Comparison of ENCODE assay signal across 8 cellular contexts in the genomic region with DNA sequence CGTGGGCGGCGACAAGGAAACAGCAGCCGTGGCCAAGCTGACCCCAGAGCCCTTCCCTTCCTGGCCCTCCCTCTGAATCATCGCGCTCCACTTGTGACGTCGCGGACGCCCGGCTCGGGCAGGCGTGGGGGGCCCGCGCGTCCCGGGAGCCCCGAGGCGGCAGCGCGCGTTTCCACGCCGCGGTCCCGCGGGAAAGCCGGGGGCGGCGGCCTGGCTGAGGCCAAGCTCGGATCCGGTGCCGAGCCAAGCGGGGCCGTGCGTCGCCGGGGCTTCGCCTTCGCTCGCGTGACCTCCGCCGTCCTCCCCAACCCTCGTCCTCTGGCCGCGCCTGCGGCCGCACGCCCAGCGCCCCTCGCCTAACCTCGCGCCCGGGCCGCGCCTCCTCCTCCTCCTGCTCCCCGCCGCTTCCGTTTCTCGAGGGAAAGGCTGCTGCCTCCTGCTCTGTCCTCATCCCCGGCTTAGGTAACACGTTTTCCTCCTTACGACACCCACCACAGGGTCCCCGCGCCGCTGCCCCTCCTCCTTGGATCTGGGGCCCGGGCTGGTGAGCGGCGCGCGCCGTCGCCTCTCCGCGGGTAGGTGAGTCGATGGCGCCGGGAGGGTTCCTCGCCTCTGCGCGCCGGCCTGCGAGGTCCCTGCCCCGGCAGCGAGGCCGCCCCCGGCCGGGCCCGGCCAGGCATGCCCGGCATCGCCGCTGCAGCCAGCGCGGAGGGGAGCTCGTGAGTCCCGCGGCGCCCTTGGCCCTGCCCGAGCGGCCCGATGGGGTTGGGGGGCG. TPM values are rescaled to one million over a fixed set of nuclear protein-coding genes. Genes with fewer than 3 reads are reported as not detected.
DNase-seq lines count a peak whose midpoint lies in the region; ATAC-seq and TF ChIP-seq lines count a peak whose summit lies in the region.

A gene with protein sequence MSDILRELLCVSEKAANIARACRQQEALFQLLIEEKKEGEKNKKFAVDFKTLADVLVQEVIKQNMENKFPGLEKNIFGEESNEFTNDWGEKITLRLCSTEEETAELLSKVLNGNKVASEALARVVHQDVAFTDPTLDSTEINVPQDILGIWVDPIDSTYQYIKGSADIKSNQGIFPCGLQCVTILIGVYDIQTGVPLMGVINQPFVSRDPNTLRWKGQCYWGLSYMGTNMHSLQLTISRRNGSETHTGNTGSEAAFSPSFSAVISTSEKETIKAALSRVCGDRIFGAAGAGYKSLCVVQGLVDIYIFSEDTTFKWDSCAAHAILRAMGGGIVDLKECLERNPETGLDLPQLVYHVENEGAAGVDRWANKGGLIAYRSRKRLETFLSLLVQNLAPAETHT (plus strand): TSS at position 90 of the 775 bp plus-strand sequence. CDS start 16,514 bp downstream, outside the sequence.

- H3K9ac ChIP-seq in mesendoderm (ENCODE audit: low read length) = peak within 1 kb of the TSS; percentile 56

- H2BK120ac ChIP-seq in mesendoderm (ENCODE audit: low read depth, low read length) = no peak within 1 kb of the TSS

- H3K27me3 ChIP-seq in mesendoderm (ENCODE audit: insufficient read depth, low read length, poor library complexity) = no peaks in the 10 kb centered on the region

- H3K79me2 ChIP-seq in mesendoderm (ENCODE audit: control insufficient read depth, insufficient read depth, low read length) = no peaks in the 10 kb centered on the region

- H3K4ac ChIP-seq in mesendoderm (ENCODE audit: low read depth, low read length) = no peak within 1 kb of the TSS

- H4K5ac ChIP-seq in mesendoderm (ENCODE audit: low read length) = no peak within 1 kb of the TSS

- H3K4me3 Mint-ChIP-seq in endothelial cell (ENCODE audit: unreplicated experiment) = peak within 1 kb of the TSS; percentile 88

- no peak within 1 kb of the TSS for H3K27ac ChIP-seq in mesendoderm (ENCODE audit: low read depth, low read length)

- H3K36me3 ChIP-seq in mesendoderm (ENCODE audit: control insufficient read depth, insufficient read depth, low read length) = no peaks in the 10 kb centered on the region

- peak within 1 kb of the TSS; percentile 91 for H4K8ac ChIP-seq in mesendoderm (ENCODE audit: low read depth, low read length)

- H3K4me1 Mint-ChIP-seq in endothelial cell (ENCODE audit: unreplicated experiment) = peaks cover 7% of the 10 kb centered on the region

- peaks cover 2% of the 10 kb centered on the region for H3K4me1 ChIP-seq in mesendoderm (ENCODE audit: control insufficient read depth, low read depth, low read length)

- no peak within 1 kb of the TSS for H2AK5ac ChIP-seq in mesendoderm (ENCODE audit: low read length)

- TF ChIP-seq CTCF in AG10803 (conservative IDR thresholded peaks at IDR 0.05; ENCODE audit: low read length) = no peak
- no peak for TF ChIP-seq CTCF in endothelial cell (IDR thresholded peaks at IDR 0.05; ENCODE audit: unreplicated experiment)

- no peaks in the 10 kb centered on the region for H3K9me3 Mint-ChIP-seq in endothelial cell (ENCODE audit: unreplicated experiment)

- peak within 1 kb of the TSS; percentile 78 for H3K56ac ChIP-seq in mesendoderm (ENCODE audit: low read length)

- no peaks in the 10 kb centered on the region for H3K79me1 ChIP-seq in mesendoderm (ENCODE audit: low read length)

- H3K23ac ChIP-seq in mesendoderm (ENCODE audit: low read length) = peak within 1 kb of the TSS; percentile 66

- no CpG with 5 or more reads among the region's 103 CpGs for WGBS in mesendoderm (ENCODE audit: extremely low coverage, insufficient coverage, low lambda C conversion rate)

- no peaks in the 10 kb centered on the region for H3K36me3 Mint-ChIP-seq in endothelial cell (ENCODE audit: low read depth, unreplicated experiment)

- peak within 1 kb of the TSS; percentile 74 for H3K27ac Mint-ChIP-seq in endothelial cell (ENCODE audit: unreplicated experiment)

- DNase-seq in AG10803 (ENCODE audit: low read depth) = peak; percentile 60
- DNase-seq in NCI-H748 (lab: John Stamatoyannopoulos, UW; ENCODE audit: unreplicated experiment) = peak; percentile 85
- peak; percentile 41 for DNase-seq in activated CD8-positive, alpha-beta memory T cell treated with anti-CD3 and anti-CD28 coated beads, Interleukin-2, amount 50 U/mL, for 4 hours
- peak; percentile 56 for DNase-seq in endothelial cell (ENCODE audit: low spot score)
- peak; percentile 79 for DNase-seq in mesendoderm
- peak; percentile 36 for DNase-seq in stimulated activated naive CD4-positive, alpha-beta T cell treated with Interleukin-2 at 50 U/mL for 16 hours (lab: John Stamatoyannopoulos, UW)

- H2BK15ac ChIP-seq in mesendoderm (replicated peaks; ENCODE audit: low read depth) = no peak within 1 kb of the TSS

- H3K4me3 ChIP-seq in AG10803 (ENCODE audit: low read length) = peak within 1 kb of the TSS; percentile 73
- H3K4me3 ChIP-seq in mesendoderm (ENCODE audit: low read length) = peak within 1 kb of the TSS; percentile 3

- peaks cover 2% of the 10 kb centered on the region for H3K27me3 Mint-ChIP-seq in endothelial cell (ENCODE audit: unreplicated experiment)

- ATAC-seq in GM18858 (IDR thresholded peaks at IDR 0.05; ENCODE audit: unreplicated experiment) (peak; percentile 28), HG02981 (IDR thresholded peaks at IDR 0.05; ENCODE audit: unreplicated experiment) (peak; percentile 55)

- H2BK5ac ChIP-seq in mesendoderm (ENCODE audit: low read length) = no peak within 1 kb of the TSS

- H3K4me2 ChIP-seq in mesendoderm (ENCODE audit: low read length) = peak within 1 kb of the TSS; percentile 81

- H3K18ac ChIP-seq in mesendoderm (ENCODE audit: low read length) = peak within 1 kb of the TSS; percentile 7

RNA-seq across cellular contexts. Expression of the gene that starts here (rescaled TPM):
- 11.7 TPM for total RNA-seq in endothelial cell (ENCODE audit: unreplicated experiment)
- polyA plus RNA-seq in mesendoderm (2013, experiment 1 of 2) = 2.6 TPM
- 2.7 TPM for polyA plus RNA-seq in mesendoderm (2013, experiment 2 of 2)
